Comparison of ENCODE assay signal across 28 cellular contexts in genomic region chr6:315226-315625, GRCh38.
"Had no signal": no experiment of that assay in that cellular context is flagged by ENCODE, and none has a peak within 500 bp of the region (broad histone marks: within the 10 kb centered on the region; RNA-seq: fewer than 3 reads in every experiment).

No MANE protein-coding gene starts in this region.

- H3K4me1 ChIP-seq: uterus had no signal

- H3K4me3 ChIP-seq: heart right ventricle, right lobe of liver, uterus had no signal

- H3K36me3 Mint-ChIP-seq: natural killer cell treated with Interleukin-12 subunit alpha and Interleukin-12 subunit beta and Interleukin-15 and Interleukin-18, amount 100 ng/mL, for 72 hours had no signal

- DNase-seq: activated CD4-positive, alpha-beta T cell treated with anti-CD3 and anti-CD28 coated beads for 48 hours; activated CD4-positive, alpha-beta T cell treated with anti-CD3 and anti-CD28 coated beads, Interleukin-2, amount 50 U/mL, for 48 hours; activated CD8-positive, alpha-beta memory T cell treated with anti-CD3 and anti-CD28 coated beads for 24 hours; activated gamma-delta T cell treated with Interleukin-2 at 50 U/mL for 16 hours; activated naive CD4-positive, alpha-beta T cell treated with anti-CD3 and anti-CD28 coated beads, Interleukin-2, amount 50 U/mL, for 16 hours; activated T-cell treated with anti-CD3 and anti-CD28 coated beads, Interleukin-2, amount 50 U/mL, for 1 hour; amniotic stem cell; brain microvascular endothelial cell; caudate nucleus; endodermal cell; foreskin keratinocyte; heart right ventricle; midbrain; right lobe of liver; small intestine; stimulated activated CD4-positive, alpha-beta T cell treated with anti-CD3 and anti-CD28 coated beads, Interleukin-4, amount 100 ng/mL, for 24 hours; T-helper 9 cell; uterus had no signal

- H3K27me3 ChIP-seq: brain microvascular endothelial cell, foreskin keratinocyte, heart right ventricle, right lobe of liver, uterus had no signal

- H3K27ac Mint-ChIP-seq: activated T-helper 17 cell treated with anti-CD3 and anti-CD28 coated beads, Interleukin-2, amount 50 U/mL, for 72 hours; endodermal cell; progenitor cell of endocrine pancreas; stimulated activated effector memory CD8-positive, alpha-beta T cell treated with anti-CD3 and anti-CD28 coated beads, Interleukin-12 subunit alpha, Interleukin-12 subunit beta, amount 100 ng/mL, for 72 hours; stimulated activated naive CD8-positive, alpha-beta T cell treated with anti-CD3 and anti-CD28 coated beads, Interleukin-15, Interleukin-2, amounts not matched to agents 100 ng/mL and 50 ng/mL, for 24 hours; T-helper 1 cell treated with Interleukin-12 subunit alpha and Interleukin-12 subunit beta and Interleukin-4 antibody, amounts not matched to agents 30 μg/mL and 1 μg/mL, for 36 hours; type B pancreatic cell had no signal

- H3K27me3 Mint-ChIP-seq: activated T-helper 17 cell treated with anti-CD3 and anti-CD28 coated beads, Interleukin-2, amount 50 U/mL, for 72 hours; natural killer cell treated with Interleukin-12 subunit alpha and Interleukin-12 subunit beta and Interleukin-15 and Interleukin-18, amount 100 ng/mL, for 72 hours; progenitor cell of endocrine pancreas; stimulated activated naive CD8-positive, alpha-beta T cell treated with anti-CD3 and anti-CD28 coated beads, Interleukin-15, Interleukin-2, amounts not matched to agents 100 ng/mL and 50 ng/mL, for 24 hours; type B pancreatic cell had no signal

- H3K27ac ChIP-seq: brain microvascular endothelial cell, foreskin keratinocyte, heart right ventricle, right lobe of liver, uterus, VCaP had no signal

- H3K9me3 Mint-ChIP-seq: natural killer cell treated with Interleukin-12 subunit alpha and Interleukin-12 subunit beta and Interleukin-15 and Interleukin-18, amount 100 ng/mL, for 72 hours; stimulated activated effector memory CD8-positive, alpha-beta T cell treated with anti-CD3 and anti-CD28 coated beads, Interleukin-12 subunit alpha, Interleukin-12 subunit beta, amount 100 ng/mL, for 72 hours; stimulated activated naive CD8-positive, alpha-beta T cell treated with anti-CD3 and anti-CD28 coated beads, Interleukin-15, Interleukin-2, amounts not matched to agents 100 ng/mL and 50 ng/mL, for 24 hours; T-helper 1 cell treated with Interleukin-12 subunit alpha and Interleukin-12 subunit beta and Interleukin-4 antibody, amounts not matched to agents 30 μg/mL and 1 μg/mL, for 36 hours; type B pancreatic cell had no signal

- H3K9me3 ChIP-seq: heart right ventricle, right lobe of liver, uterus had no signal

- H3K4me3 Mint-ChIP-seq: activated T-helper 17 cell treated with anti-CD3 and anti-CD28 coated beads, Interleukin-2, amount 50 U/mL, for 72 hours; endodermal cell; natural killer cell treated with Interleukin-12 subunit alpha and Interleukin-12 subunit beta and Interleukin-15 and Interleukin-18, amount 100 ng/mL, for 72 hours; stimulated activated effector memory CD8-positive, alpha-beta T cell treated with anti-CD3 and anti-CD28 coated beads, Interleukin-12 subunit alpha, Interleukin-12 subunit beta, amount 100 ng/mL, for 72 hours; stimulated activated naive CD8-positive, alpha-beta T cell treated with anti-CD3 and anti-CD28 coated beads, Interleukin-15, Interleukin-2, amounts not matched to agents 100 ng/mL and 50 ng/mL, for 24 hours; T-helper 1 cell treated with Interleukin-12 subunit alpha and Interleukin-12 subunit beta and Interleukin-4 antibody, amounts not matched to agents 30 μg/mL and 1 μg/mL, for 36 hours; type B pancreatic cell had no signal

- H3K36me3 ChIP-seq: brain microvascular endothelial cell, heart right ventricle, right lobe of liver, uterus had no signal

- ATAC-seq: activated CD4-positive, CD25-positive, alpha-beta regulatory T cell treated with anti-CD3 and anti-CD28 coated beads, Interleukin-2, amount 50 U/mL, for 24 hours; activated T-helper 17 cell treated with anti-CD3 and anti-CD28 coated beads, Interleukin-2, amount 50 U/mL, for 72 hours; esophagus mucosa; foreskin keratinocyte; heart right ventricle; natural killer cell treated with Interleukin-12 subunit alpha and Interleukin-12 subunit beta and Interleukin-15 and Interleukin-18, amount 100 ng/mL, for 72 hours; right lobe of liver; stimulated activated effector memory CD8-positive, alpha-beta T cell treated with anti-CD3 and anti-CD28 coated beads, Interleukin-12 subunit alpha, Interleukin-12 subunit beta, amount 100 ng/mL, for 72 hours had no signal
